Comparison of ENCODE assay signal across 8 cellular contexts in genomic region chr6:73969982-73970960, GRCh38.
A peak's percentile ranks its signal among the peaks of the same experiment; 100 is the strongest.
DNase-seq lines count a peak whose midpoint lies in the region; ATAC-seq and TF ChIP-seq lines count a peak whose summit lies in the region.

No MANE protein-coding gene starts in this region.

- in situ Hi-C loops in gastrocnemius medialis (cut with MboI; ENCODE audit: low sequenced_read_pairs in 4 of 4), result loop anchor here in 2 of 4 donors (25.0 kb wide), 1 partner anchor 1242 kb away; the partner anchor contains the start of gene COL12A1 (in 2 of the 2)

- no peaks in the 10 kb centered on the region for H3K36me3 ChIP-seq in right atrium auricular region
- H3K36me3 ChIP-seq in testis (ENCODE audit: low read depth, missing control alignments), result no peaks in the 10 kb centered on the region
- no peaks in the 10 kb centered on the region for H3K36me3 ChIP-seq in gastrocnemius medialis

- H3K9me3 ChIP-seq in right atrium auricular region (no peaks in the 10 kb centered on the region), testis (no peaks in the 10 kb centered on the region), gastrocnemius medialis (no peaks in the 10 kb centered on the region)

- H3K4me3 ChIP-seq in right atrium auricular region (no peak overlapping the region), testis (no peak overlapping the region), gastrocnemius medialis (no peak overlapping the region)

- intact Hi-C loops in testis (cut with DNase I; ENCODE audit: low total_unique reads), result no loop called here
- intact Hi-C loops in gastrocnemius medialis (cut with DNase I; ENCODE audit: low total_unique reads), result no loop called here

- DNase-seq in DMS 273 (lab: John Stamatoyannopoulos, UW; ENCODE audit: unreplicated experiment) (peak; percentile 72), DMS 273 treated with DMSO at 0.1 percent for 48 hours (lab: John Stamatoyannopoulos, UW) (no peak), right atrium auricular region (ENCODE audit: low spot score) (no peak), testis (no peak), gastrocnemius medialis (no peak)

- H3K27ac ChIP-seq in VCaP (no peak overlapping the region), right atrium auricular region (no peak overlapping the region), testis (no peak overlapping the region), gastrocnemius medialis (no peak overlapping the region)

- TF ChIP-seq POLR2A in testis (IDR thresholded peaks at IDR 0.05) (no peak), gastrocnemius medialis (IDR thresholded peaks at IDR 0.05) (no peak)

- no peak for ATAC-seq in gastrocnemius medialis
- ATAC-seq in HG03457 (IDR thresholded peaks at IDR 0.05; ENCODE audit: unreplicated experiment), result no peak

- H3K4me1 ChIP-seq in right atrium auricular region (no peaks in the 10 kb centered on the region), testis (no peaks in the 10 kb centered on the region), gastrocnemius medialis (peaks cover 0 to 4% of the 10 kb centered on the region in 2 donors)

- TF ChIP-seq CTCF in LNCAP (IDR thresholded peaks at IDR 0.05) (peak; percentile 74), VCaP (conservative IDR thresholded peaks at IDR 0.05) (peak; percentile 82), right atrium auricular region (IDR thresholded peaks at IDR 0.05) (peak; percentile 31 to 70), testis (IDR thresholded peaks at IDR 0.05) (peak in 2 of 3 experiments; percentile 10 to 49), gastrocnemius medialis (IDR thresholded peaks at IDR 0.05 in 4 of 5, conservative IDR thresholded peaks at IDR 0.05 in 1 of 5) (peak in 2 of 5 experiments; percentile 33 to 48)

- no peaks in the 10 kb centered on the region for H3K27me3 ChIP-seq in right atrium auricular region
- H3K27me3 ChIP-seq in testis, result no peaks in the 10 kb centered on the region
- no peaks in the 10 kb centered on the region for H3K27me3 ChIP-seq in gastrocnemius medialis

- WGBS in testis, 2 donors, result 61 to 69% methylated on average over 7 of the region's 7 CpGs
